ENCODE assay signal across 10 cellular contexts in the genomic region with DNA sequence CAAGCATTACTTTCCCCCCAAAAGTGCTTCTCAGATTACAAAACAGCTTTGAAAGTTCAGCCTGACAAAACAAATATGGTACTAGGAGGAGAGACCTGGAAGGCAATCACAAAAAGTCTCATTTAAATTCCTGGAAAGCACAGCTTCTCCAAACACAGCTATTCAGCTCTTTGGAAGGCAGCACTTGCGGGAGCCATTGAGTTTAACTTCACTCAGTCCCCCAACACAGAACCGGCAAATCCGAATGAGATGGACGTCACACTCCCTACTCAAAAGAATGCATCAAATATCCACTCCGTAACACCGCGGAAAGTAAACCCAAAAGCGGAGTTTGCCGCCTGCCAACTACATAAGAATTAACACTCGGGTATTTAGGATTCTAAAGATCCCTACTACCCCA. TPM values are rescaled to one million over a fixed set of nuclear protein-coding genes. Genes with fewer than 3 reads are reported as not detected.
DNase-seq lines count a peak whose midpoint lies in the region; ATAC-seq and TF ChIP-seq lines count a peak whose summit lies in the region.
"Had no signal": no experiment of that assay in that cellular context is flagged by ENCODE, and none has a peak within 500 bp of the region (broad histone marks: within the 10 kb centered on the region; RNA-seq: fewer than 3 reads in every experiment).

No MANE protein-coding gene starts in this region.

- H3K27ac ChIP-seq in left ventricle myocardium inferior (replicated peaks) = no peak overlapping the region
- no peak overlapping the region for H3K27ac ChIP-seq in ectodermal cell (ENCODE audit: insufficient read depth, low read depth, low read length, poor library complexity, severe bottlenecking)
- H3K27ac ChIP-seq in aorta (ENCODE audit: low read depth in 1 of 2, low read length in 2 of 2) = peak overlapping the region; percentile 61 to 89

- DNase-seq in left ventricle myocardium inferior (no peak), cardiac septum (ENCODE audit: low spot score) (no peak), midbrain (lab: John Stamatoyannopoulos, UW) (peak; percentile 25), aorta (no peak), iPS-NIHi11 (ENCODE audit: low spot score) (no peak)
- no peak for DNase-seq in stimulated activated naive CD4-positive, alpha-beta T cell (lab: John Stamatoyannopoulos, UW)

- H3K27me3 ChIP-seq in left ventricle myocardium inferior (ENCODE audit: low read depth) (peaks cover 84% of the 10 kb centered on the region), ectodermal cell (ENCODE audit: control insufficient read depth, insufficient read depth, low read length, poor library complexity, severe bottlenecking) (peaks cover 60% of the 10 kb centered on the region), aorta (ENCODE audit: control insufficient read depth in 1 of 2, insufficient read depth in 2 of 2, low read length in 1 of 2) (no peaks in the 10 kb centered on the region)

- no peak for TF ChIP-seq CTCF in left ventricle myocardium inferior (IDR thresholded peaks at IDR 0.05; ENCODE audit: borderline replicate concordance)

- intact Hi-C loops in left ventricle myocardium inferior (cut with micrococcal nuclease) = no loop called here
- intact Hi-C loops in cardiac septum (cut with DNase I) = no loop called here
- intact Hi-C loops in aorta (cut with DNase I) = loop anchor here (5.0 to 10.0 kb wide), 5 partner anchors 33 to 449 kb away; no protein-coding TSS in a partner anchor

- H3K9me3 ChIP-seq in left ventricle myocardium inferior (replicated peaks) (no peaks in the 10 kb centered on the region), ectodermal cell (ENCODE audit: control insufficient read depth, low read length) (no peaks in the 10 kb centered on the region), aorta (ENCODE audit: control insufficient read depth, low read length) (no peaks in the 10 kb centered on the region)

- WGBS in ectodermal cell, 2 experiments = 0% methylated on average over 10 of the region's 10 CpGs
- WGBS in aorta, 2 donors = 0 to 1% methylated on average over 10 of the region's 10 CpGs

- H3K36me3 ChIP-seq in left ventricle myocardium inferior (no peaks in the 10 kb centered on the region), ectodermal cell (ENCODE audit: control insufficient read depth, insufficient read depth, low read length) (no peaks in the 10 kb centered on the region), aorta (ENCODE audit: control insufficient read depth in 1 of 2, insufficient read depth in 2 of 2, low read length in 1 of 2) (no peaks in the 10 kb centered on the region)

- peak; percentile 22 for ATAC-seq in aorta (ENCODE audit: low FRiP score)
- no peak for ATAC-seq in GM19455 (IDR thresholded peaks at IDR 0.05; ENCODE audit: unreplicated experiment)

- H3K4me3 ChIP-seq in left ventricle myocardium inferior (peak overlapping the region; percentile 70), ectodermal cell (ENCODE audit: insufficient read depth, low read depth, low read length) (peak overlapping the region; percentile 76), aorta (ENCODE audit: low read length in 2 of 2) (peak overlapping the region; percentile 75 to 96)

- H3K4me1 ChIP-seq in left ventricle myocardium inferior (peaks cover 25% of the 10 kb centered on the region), ectodermal cell (ENCODE audit: control insufficient read depth, insufficient read depth, low read length) (peaks cover 4% of the 10 kb centered on the region), aorta (ENCODE audit: control insufficient read depth in 1 of 2, insufficient read depth in 2 of 2, low read length in 2 of 2) (peaks cover 3 to 4% of the 10 kb centered on the region in 2 donors)

RNA-seq across cellular contexts. Expression of gene ST6GAL2, which starts 0.6 kb away (rescaled TPM):
- 0.41 TPM for total RNA-seq in left ventricle myocardium inferior
- total RNA-seq in cardiac septum = 0.38 TPM
- polyA plus RNA-seq in ectodermal cell (2013, experiment 1 of 4) = 16.1 TPM
- polyA plus RNA-seq in ectodermal cell (2013, experiment 2 of 4) = 19.8 TPM
- polyA plus RNA-seq in ectodermal cell (2013, experiment 3 of 4) = 10.3 TPM
- 12.7 TPM for polyA plus RNA-seq in ectodermal cell (2013, experiment 4 of 4)
- 100 to 1,000 TPM in 1 of 2 donors, 10 to 100 TPM in 1; 49.1 to 107 TPM for total RNA-seq in aorta
- polyA plus RNA-seq in aorta = 1 to 10 TPM; 7.0 to 9.3 TPM
- total RNA-seq: HT-29 had no signal
- polyA plus RNA-seq: BJ had no signal

Comparison
In these comparisons a context has a peak if more than half of its experiments do, and no peak if none do; other contexts are left out.
1. H3K27ac ChIP-seq: peak in aorta (2 of 2); none in left ventricle myocardium inferior (single experiment) and ectodermal cell (single experiment).
2. RNA of gene ST6GAL2, which starts 0.6 kb away (total RNA-seq): 49.1 to 107 TPM in aorta; 0.41 TPM in left ventricle myocardium inferior (single experiment) and 0.38 TPM in cardiac septum (single experiment); every median in the first group is over 10 times any median in the second.
3. intact Hi-C loops: an anchor here in aorta (5.0 to 10.0 kb wide); none called in left ventricle myocardium inferior and cardiac septum.
4. Peak in every context shown above with its lines, with median percentiles within 50 percentile points of each other: H3K4me3 ChIP-seq.